ENCODE assay signal across 1 cellular context in genomic region chr19:43594710-43595604, GRCh38.
TF ChIP-seq lines count a peak whose summit lies in the region.

No MANE protein-coding gene starts in this region.

TF ChIP-seq in HepG2, 621 proteins besides CTCF, POLR2A, EP300 and RAD21 (continued from another document and continues in another):
- TF ChIP-seq, protein P1, sequence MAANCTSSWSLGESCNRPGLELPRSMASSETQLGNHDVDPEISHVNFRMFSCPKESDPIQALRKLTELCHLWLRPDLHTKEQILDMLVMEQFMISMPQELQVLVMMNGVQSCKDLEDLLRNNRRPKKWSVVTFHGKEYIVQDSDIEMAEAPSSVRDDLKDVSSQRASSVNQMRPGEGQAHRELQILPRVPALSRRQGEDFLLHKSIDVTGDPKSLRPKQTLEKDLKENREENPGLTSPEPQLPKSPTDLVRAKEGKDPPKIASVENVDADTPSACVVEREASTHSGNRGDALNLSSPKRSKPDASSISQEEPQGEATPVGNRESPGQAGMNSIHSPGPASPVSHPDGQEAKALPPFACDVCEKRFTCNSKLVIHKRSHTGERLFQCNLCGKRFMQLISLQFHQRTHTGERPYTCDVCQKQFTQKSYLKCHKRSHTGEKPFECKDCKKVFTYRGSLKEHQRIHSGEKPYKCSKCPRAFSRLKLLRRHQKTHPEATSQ (CRISPR knock-in tag; IDR thresholded peaks at IDR 0.05; ENCODE audit: borderline replicate concordance): no peak
- TF ChIP-seq NFIB (CRISPR knock-in tag; IDR thresholded peaks at IDR 0.05; ENCODE audit: borderline replicate concordance): no peak
- TF ChIP-seq AFF4 (CRISPR knock-in tag; IDR thresholded peaks at IDR 0.05): no peak
- TF ChIP-seq MYNN (CRISPR knock-in tag; IDR thresholded peaks at IDR 0.05; ENCODE audit: low read depth): no peak
- no peak for TF ChIP-seq ZNF431 (CRISPR knock-in tag; IDR thresholded peaks at IDR 0.05; ENCODE audit: borderline replicate concordance, low read depth)
- TF ChIP-seq ZNF776 (CRISPR knock-in tag; IDR thresholded peaks at IDR 0.05): peak; percentile 52; the same call in 1 of the 2 replicates
- TF ChIP-seq PRDM15 (CRISPR knock-in tag; IDR thresholded peaks at IDR 0.05): no peak
- TF ChIP-seq TRIM24 (CRISPR knock-in tag; IDR thresholded peaks at IDR 0.05): no peak
- peak; percentile 50 for TF ChIP-seq HNRNPLL (IDR thresholded peaks at IDR 0.05; ENCODE audit: low read depth, low read length, poor library complexity, severe bottlenecking)
- no peak for TF ChIP-seq ZFP36L2 (CRISPR knock-in tag; IDR thresholded peaks at IDR 0.05)
- no peak for TF ChIP-seq PBX2 (CRISPR knock-in tag; IDR thresholded peaks at IDR 0.05)
- TF ChIP-seq, protein P2, sequence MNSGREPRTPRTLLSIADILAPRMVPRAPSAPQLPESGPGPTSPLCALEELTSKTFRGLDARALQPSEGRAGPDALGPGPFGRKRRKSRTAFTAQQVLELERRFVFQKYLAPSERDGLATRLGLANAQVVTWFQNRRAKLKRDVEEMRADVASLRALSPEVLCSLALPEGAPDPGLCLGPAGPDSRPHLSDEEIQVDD (CRISPR knock-in tag; IDR thresholded peaks at IDR 0.05; ENCODE audit: borderline replicate concordance): no peak
- TF ChIP-seq, protein P3, sequence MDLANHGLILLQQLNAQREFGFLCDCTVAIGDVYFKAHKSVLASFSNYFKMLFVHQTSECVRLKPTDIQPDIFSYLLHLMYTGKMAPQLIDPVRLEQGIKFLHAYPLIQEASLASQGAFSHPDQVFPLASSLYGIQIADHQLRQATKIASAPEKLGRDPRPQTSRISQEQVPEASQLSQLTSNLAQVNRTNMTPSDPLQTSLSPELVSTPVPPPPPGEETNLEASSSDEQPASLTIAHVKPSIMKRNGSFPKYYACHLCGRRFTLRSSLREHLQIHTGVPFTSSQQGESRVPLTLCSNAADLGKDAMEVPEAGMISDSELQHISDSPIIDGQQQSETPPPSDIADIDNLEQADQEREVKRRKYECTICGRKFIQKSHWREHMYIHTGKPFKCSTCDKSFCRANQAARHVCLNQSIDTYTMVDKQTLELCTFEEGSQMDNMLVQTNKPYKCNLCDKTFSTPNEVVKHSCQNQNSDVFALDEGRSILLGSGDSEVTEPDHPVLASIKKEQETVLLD (CRISPR knock-in tag; IDR thresholded peaks at IDR 0.05; ENCODE audit: low read depth): no peak
- no peak for TF ChIP-seq GATA4 (IDR thresholded peaks at IDR 0.05; ENCODE audit: borderline replicate concordance, low read depth)
- TF ChIP-seq JUND (CRISPR knock-in tag; IDR thresholded peaks at IDR 0.05): 0 out of 2 replicates have a peak, but pooled peaks have one; percentile 53
- no peak for TF ChIP-seq HOXA5 (CRISPR knock-in tag; IDR thresholded peaks at IDR 0.05)
- TF ChIP-seq HNF1B (CRISPR knock-in tag; IDR thresholded peaks at IDR 0.05): peak; percentile 48; the same call in 1 of the 2 replicates
- TF ChIP-seq, protein P4, sequence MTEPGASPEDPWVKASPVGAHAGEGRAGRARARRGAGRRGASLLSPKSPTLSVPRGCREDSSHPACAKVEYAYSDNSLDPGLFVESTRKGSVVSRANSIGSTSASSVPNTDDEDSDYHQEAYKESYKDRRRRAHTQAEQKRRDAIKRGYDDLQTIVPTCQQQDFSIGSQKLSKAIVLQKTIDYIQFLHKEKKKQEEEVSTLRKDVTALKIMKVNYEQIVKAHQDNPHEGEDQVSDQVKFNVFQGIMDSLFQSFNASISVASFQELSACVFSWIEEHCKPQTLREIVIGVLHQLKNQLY (CRISPR knock-in tag; IDR thresholded peaks at IDR 0.05): no peak
- no peak for TF ChIP-seq ZNF878 (CRISPR knock-in tag; IDR thresholded peaks at IDR 0.05)
- no peak for TF ChIP-seq ZNF260 (CRISPR knock-in tag; IDR thresholded peaks at IDR 0.05; ENCODE audit: borderline replicate concordance, low read depth)
- TF ChIP-seq AGO2 (optimal IDR thresholded peaks at IDR 0.05; ENCODE audit: low read depth, low read length): peak; percentile 51
- TF ChIP-seq RXRB (CRISPR knock-in tag; IDR thresholded peaks at IDR 0.05; ENCODE audit: borderline replicate concordance): no peak
- TF ChIP-seq ZNF292 (CRISPR knock-in tag; IDR thresholded peaks at IDR 0.05; ENCODE audit: borderline replicate concordance, low read depth): no peak
- TF ChIP-seq ZNF225 (CRISPR knock-in tag; IDR thresholded peaks at IDR 0.05): no peak
- no peak for TF ChIP-seq SALL2 (CRISPR knock-in tag; IDR thresholded peaks at IDR 0.05)
- no peak for TF ChIP-seq ZNF749 (CRISPR knock-in tag; IDR thresholded peaks at IDR 0.05; ENCODE audit: borderline replicate concordance)
- TF ChIP-seq, protein P5, sequence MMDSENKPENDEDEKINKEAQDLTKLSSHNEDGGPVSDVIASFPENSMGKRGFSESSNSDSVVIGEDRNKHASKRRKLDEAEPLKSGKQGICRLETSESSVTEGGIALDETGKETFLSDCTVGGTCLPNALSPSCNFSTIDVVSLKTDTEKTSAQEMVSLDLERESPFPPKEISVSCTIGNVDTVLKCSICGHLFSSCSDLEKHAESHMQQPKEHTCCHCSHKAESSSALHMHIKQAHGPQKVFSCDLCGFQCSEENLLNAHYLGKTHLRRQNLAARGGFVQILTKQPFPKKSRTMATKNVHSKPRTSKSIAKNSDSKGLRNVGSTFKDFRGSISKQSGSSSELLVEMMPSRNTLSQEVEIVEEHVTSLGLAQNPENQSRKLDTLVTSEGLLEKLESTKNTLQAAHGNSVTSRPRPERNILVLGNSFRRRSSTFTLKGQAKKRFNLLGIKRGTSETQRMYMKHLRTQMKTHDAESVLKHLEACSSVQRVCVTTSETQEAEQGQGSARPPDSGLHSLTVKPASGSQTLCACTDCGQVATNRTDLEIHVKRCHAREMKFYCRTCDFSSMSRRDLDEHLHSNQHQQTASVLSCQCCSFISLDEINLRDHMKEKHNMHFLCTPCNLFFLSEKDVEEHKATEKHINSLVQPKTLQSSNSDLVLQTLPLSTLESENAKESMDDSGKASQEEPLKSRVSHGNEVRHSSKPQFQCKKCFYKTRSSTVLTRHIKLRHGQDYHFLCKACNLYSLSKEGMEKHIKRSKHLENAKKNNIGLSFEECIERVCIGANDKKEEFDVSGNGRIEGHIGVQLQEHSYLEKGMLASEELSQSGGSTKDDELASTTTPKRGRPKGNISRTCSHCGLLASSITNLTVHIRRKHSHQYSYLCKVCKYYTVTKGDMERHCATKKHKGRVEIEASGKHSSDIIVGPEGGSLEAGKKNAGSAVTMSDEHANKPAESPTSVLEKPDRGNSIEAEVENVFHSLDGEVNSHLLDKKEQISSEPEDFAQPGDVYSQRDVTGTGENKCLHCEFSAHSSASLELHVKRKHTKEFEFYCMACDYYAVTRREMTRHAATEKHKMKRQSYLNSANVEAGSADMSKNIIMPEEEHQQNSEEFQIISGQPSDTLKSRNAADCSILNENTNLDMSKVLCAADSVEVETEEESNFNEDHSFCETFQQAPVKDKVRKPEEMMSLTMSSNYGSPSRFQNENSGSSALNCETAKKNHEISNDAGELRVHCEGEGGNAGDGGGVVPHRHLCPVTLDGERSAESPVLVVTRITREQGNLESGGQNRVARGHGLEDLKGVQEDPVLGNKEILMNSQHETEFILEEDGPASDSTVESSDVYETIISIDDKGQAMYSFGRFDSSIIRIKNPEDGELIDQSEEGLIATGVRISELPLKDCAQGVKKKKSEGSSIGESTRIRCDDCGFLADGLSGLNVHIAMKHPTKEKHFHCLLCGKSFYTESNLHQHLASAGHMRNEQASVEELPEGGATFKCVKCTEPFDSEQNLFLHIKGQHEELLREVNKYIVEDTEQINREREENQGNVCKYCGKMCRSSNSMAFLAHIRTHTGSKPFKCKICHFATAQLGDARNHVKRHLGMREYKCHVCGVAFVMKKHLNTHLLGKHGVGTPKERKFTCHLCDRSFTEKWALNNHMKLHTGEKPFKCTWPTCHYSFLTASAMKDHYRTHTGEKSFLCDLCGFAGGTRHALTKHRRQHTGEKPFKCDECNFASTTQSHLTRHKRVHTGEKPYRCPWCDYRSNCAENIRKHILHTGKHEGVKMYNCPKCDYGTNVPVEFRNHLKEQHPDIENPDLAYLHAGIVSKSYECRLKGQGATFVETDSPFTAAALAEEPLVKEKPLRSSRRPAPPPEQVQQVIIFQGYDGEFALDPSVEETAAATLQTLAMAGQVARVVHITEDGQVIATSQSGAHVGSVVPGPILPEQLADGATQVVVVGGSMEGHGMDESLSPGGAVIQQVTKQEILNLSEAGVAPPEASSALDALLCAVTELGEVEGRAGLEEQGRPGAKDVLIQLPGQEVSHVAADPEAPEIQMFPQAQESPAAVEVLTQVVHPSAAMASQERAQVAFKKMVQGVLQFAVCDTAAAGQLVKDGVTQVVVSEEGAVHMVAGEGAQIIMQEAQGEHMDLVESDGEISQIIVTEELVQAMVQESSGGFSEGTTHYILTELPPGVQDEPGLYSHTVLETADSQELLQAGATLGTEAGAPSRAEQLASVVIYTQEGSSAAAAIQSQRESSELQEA (CRISPR knock-in tag; IDR thresholded peaks at IDR 0.05; ENCODE audit: not compliant biosample characterization): no peak
- TF ChIP-seq HIVEP1 (CRISPR knock-in tag; IDR thresholded peaks at IDR 0.05): no peak; the same call in 1 of the 2 replicates
- TF ChIP-seq, protein P6, sequence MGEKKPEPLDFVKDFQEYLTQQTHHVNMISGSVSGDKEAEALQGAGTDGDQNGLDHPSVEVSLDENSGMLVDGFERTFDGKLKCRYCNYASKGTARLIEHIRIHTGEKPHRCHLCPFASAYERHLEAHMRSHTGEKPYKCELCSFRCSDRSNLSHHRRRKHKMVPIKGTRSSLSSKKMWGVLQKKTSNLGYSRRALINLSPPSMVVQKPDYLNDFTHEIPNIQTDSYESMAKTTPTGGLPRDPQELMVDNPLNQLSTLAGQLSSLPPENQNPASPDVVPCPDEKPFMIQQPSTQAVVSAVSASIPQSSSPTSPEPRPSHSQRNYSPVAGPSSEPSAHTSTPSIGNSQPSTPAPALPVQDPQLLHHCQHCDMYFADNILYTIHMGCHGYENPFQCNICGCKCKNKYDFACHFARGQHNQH (CRISPR knock-in tag; IDR thresholded peaks at IDR 0.05): peak; percentile 33; the same call in 1 of the 2 replicates
- no peak for TF ChIP-seq MAZ (IDR thresholded peaks at IDR 0.05; ENCODE audit: borderline replicate concordance, low read depth, low read length)
- no peak for TF ChIP-seq MAZ (CRISPR knock-in tag; IDR thresholded peaks at IDR 0.05; ENCODE audit: low read depth)
